ENCODE assay signal across 17 cellular contexts in the genomic region with DNA sequence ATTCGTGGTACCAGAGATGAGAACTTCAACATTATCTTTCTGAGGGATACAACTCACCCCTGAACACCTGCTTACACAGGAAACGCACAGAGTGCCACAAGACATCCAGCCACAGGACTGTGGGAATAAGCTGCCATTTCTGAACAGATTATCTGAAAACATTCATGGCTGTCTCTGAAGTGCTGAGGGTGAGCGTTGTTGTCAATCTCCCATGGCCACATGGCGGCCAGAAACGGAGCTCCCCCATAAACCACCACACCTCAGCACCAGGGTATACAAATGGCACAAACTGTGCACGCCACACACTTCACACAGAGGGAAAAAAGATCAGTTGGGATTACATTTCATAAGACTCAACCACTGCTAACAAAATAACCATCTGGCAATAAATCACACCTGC. TPM values are rescaled to one million over a fixed set of nuclear protein-coding genes. Genes with fewer than 3 reads are reported as not detected.
DNase-seq lines count a peak whose midpoint lies in the region; ATAC-seq, FAIRE-seq and TF ChIP-seq lines count a peak whose summit lies in the region.
"Had no signal": no experiment of that assay in that cellular context is flagged by ENCODE, and none has a peak within 500 bp of the region (broad histone marks: within the 10 kb centered on the region; RNA-seq: fewer than 3 reads in every experiment).

No MANE protein-coding gene starts in this region.

- TF ChIP-seq RAD21 in GM12878 (IDR thresholded peaks at IDR 0.05; ENCODE audit: insufficient read depth, low read depth, low read length): no peak

- no peak overlapping the region for H2BK12ac ChIP-seq in trophoblast cell (ENCODE audit: low read length)

- H3K9ac ChIP-seq in GM12878 (ENCODE audit: control insufficient read depth, insufficient read depth, low read length): no peak overlapping the region
- no peak overlapping the region for H3K9ac ChIP-seq in trophoblast cell (ENCODE audit: low read length)

- no peak overlapping the region for H3K18ac ChIP-seq in trophoblast cell (ENCODE audit: low read length)

- H3K27ac Mint-ChIP-seq in activated CD4-positive, alpha-beta T cell treated with anti-CD3 and anti-CD28 coated beads, Interleukin-2, amount 10 ng/mL, durations not matched to agents 7 days and 5 days: peak overlapping the region; percentile 22

- no peak overlapping the region for H4K12ac ChIP-seq in trophoblast cell (ENCODE audit: low read depth, low read length)

- no peak for TF ChIP-seq POLR2A in GM12878 (IDR thresholded peaks at IDR 0.05; ENCODE audit: low read depth, low read length)

- H3K4me1 Mint-ChIP-seq in activated CD4-positive, alpha-beta T cell treated with anti-CD3 and anti-CD28 coated beads, Interleukin-2, amount 10 ng/mL, durations not matched to agents 7 days and 5 days: peaks cover 17% of the 10 kb centered on the region

- TF ChIP-seq CTCF in GM12878 (IDR thresholded peaks at IDR 0.05 in 2 of 3, conservative IDR thresholded peaks at IDR 0.05 in 1 of 3; ENCODE audit: control insufficient read depth in 2 of 3, extremely low read depth in 1 of 3, insufficient read depth in 1 of 3, low read depth in 3 of 3, low read length in 3 of 3): no peak

- POLR2A ChIA-PET in activated CD4-positive, alpha-beta T cell treated with anti-CD3 and anti-CD28 coated beads, Interleukin-2, amount 10 ng/mL, durations not matched to agents 7 days and 5 days (lab: Charles Lee): no interaction called here
- POLR2A ChIA-PET in HEK293T (lab: Yijun Ruan, JAX) (no interaction called here), GM12878 (lab: Charles Lee) (no interaction called here)

- no peak overlapping the region for H2AK5ac ChIP-seq in trophoblast cell (ENCODE audit: low read length)

- no peaks in the 10 kb centered on the region for H3K27me3 Mint-ChIP-seq in activated CD4-positive, alpha-beta T cell treated with anti-CD3 and anti-CD28 coated beads, Interleukin-2, amount 10 ng/mL, durations not matched to agents 7 days and 5 days
- H3K27me3 Mint-ChIP-seq: CD4-positive, alpha-beta memory T cell had no signal

- H3K27me3 ChIP-seq in GM12878 (replicated peaks in 1 of 2; ENCODE audit: control insufficient read depth in 2 of 2, insufficient read depth in 2 of 2, low read length in 1 of 2) (no peaks in the 10 kb centered on the region), trophoblast cell (ENCODE audit: insufficient read depth, low read length) (no peaks in the 10 kb centered on the region)
- H3K27me3 ChIP-seq: spleen, upper lobe of right lung had no signal

- peak overlapping the region; percentile 61 for H3K23ac ChIP-seq in trophoblast cell (ENCODE audit: low read length)

- H3K9me3 ChIP-seq in GM12878 (replicated peaks; ENCODE audit: control insufficient read depth, insufficient read depth, low read length): no peaks in the 10 kb centered on the region
- no peaks in the 10 kb centered on the region for H3K9me3 ChIP-seq in trophoblast cell (ENCODE audit: insufficient read depth, low read depth, low read length)
- H3K9me3 ChIP-seq: prostate gland, spleen, upper lobe of right lung had no signal

- CTCF ChIA-PET in activated CD4-positive, alpha-beta T cell treated with anti-CD3 and anti-CD28 coated beads, Interleukin-2, amount 10 ng/mL, durations not matched to agents 7 days and 5 days (lab: Charles Lee): interaction anchor here (0.5 kb wide), 1 partner anchor 62 kb away, joined by 4 read pairs; no protein-coding TSS in a partner anchor
- CTCF ChIA-PET in HEK293T (lab: Yijun Ruan, JAX): no interaction called here
- CTCF ChIA-PET in GM12878 (lab: Yijun Ruan, JAX): no interaction called here

- peak overlapping the region; percentile 31 for H3K27ac ChIP-seq in GM12878 (ENCODE audit: control insufficient read depth, insufficient read depth)
- H3K27ac ChIP-seq in trophoblast cell (ENCODE audit: low read depth, low read length): no peak overlapping the region
- H3K27ac ChIP-seq: prostate gland, spleen, upper lobe of right lung, VCaP had no signal

- peak overlapping the region; percentile 39 for H3K4ac ChIP-seq in trophoblast cell (ENCODE audit: low read depth, low read length)

- WGBS in GM12878 (ENCODE audit: insufficient coverage, insufficient replicate concordance, low lambda C conversion rate, missing lambda C conversion rate): 97% methylated on average over 6 of the region's 6 CpGs
- no CpG with 5 or more reads among the region's 6 CpGs for WGBS in trophoblast cell (ENCODE audit: extremely low coverage, insufficient coverage, insufficient read length)

- DNase-seq in activated CD4-positive, alpha-beta T cell treated with anti-CD3 and anti-CD28 coated beads, Interleukin-2, amount 10 ng/mL, durations not matched to agents 7 days and 5 days: no peak
- DNase-seq in activated CD4-positive, alpha-beta T cell treated with anti-CD3 and anti-CD28 coated beads for 4 hours: no peak
- no peak for DNase-seq in HEK293T (ENCODE audit: extremely low spot score)
- DNase-seq in GM12878 (ENCODE audit: low read depth, low spot score): no peak
- no peak for DNase-seq in trophoblast cell
- no peak for DNase-seq in cerebellum (ENCODE audit: low spot score)
- DNase-seq in RPMI8226: no peak
- DNase-seq: activated naive CD4-positive, alpha-beta T cell treated with anti-CD3 and anti-CD28 coated beads, Interleukin-2, amount 50 U/mL, for 16 hours; CD4-positive, alpha-beta memory T cell; DMS79 treated with DMSO at 0.1 percent for 48 hours; glutamatergic neuron; NCI-H146; spleen; upper lobe of right lung had no signal

- no peaks in the 10 kb centered on the region for H3K79me1 ChIP-seq in trophoblast cell (ENCODE audit: low read length)

- H3K4me3 ChIP-seq in GM12878 (no peak overlapping the region), trophoblast cell (ENCODE audit: low read depth, low read length) (no peak overlapping the region)
- H3K4me3 ChIP-seq: prostate gland, spleen, upper lobe of right lung had no signal

- H3K79me2 ChIP-seq in GM12878 (ENCODE audit: control insufficient read depth, insufficient read depth, low read length) (peaks cover 65% of the 10 kb centered on the region), trophoblast cell (ENCODE audit: control insufficient read depth, insufficient read depth, low read length, poor library complexity) (peaks cover 10% of the 10 kb centered on the region)

- RAD21 ChIA-PET in GM12878 (lab: Charles Lee; ENCODE audit: unreplicated experiment): interaction anchor here (1.2 kb wide), 1 partner anchor 9 kb away, joined by 3 read pairs; no protein-coding TSS in a partner anchor

- H4K91ac ChIP-seq in trophoblast cell (ENCODE audit: low read depth, low read length): no peak overlapping the region

- H3K9me3 Mint-ChIP-seq in activated CD4-positive, alpha-beta T cell treated with anti-CD3 and anti-CD28 coated beads, Interleukin-2, amount 10 ng/mL, durations not matched to agents 7 days and 5 days: no peaks in the 10 kb centered on the region
- H3K9me3 Mint-ChIP-seq: CD4-positive, alpha-beta memory T cell had no signal

- SMC1A ChIA-PET in GM12878 (lab: Charles Lee; ENCODE audit: uncharacterized antibody, unreplicated experiment): no interaction called here

- no peak overlapping the region for H4K8ac ChIP-seq in trophoblast cell (ENCODE audit: low read depth, low read length)

- FAIRE-seq in GM12878 (lab: Jason Lieb, UNC): no peak

- no peak overlapping the region for H2AFZ ChIP-seq in GM12878 (ENCODE audit: control insufficient read depth, low read depth, low read length)
- H2AFZ ChIP-seq in trophoblast cell (ENCODE audit: insufficient read depth, low read length, poor library complexity): no peak overlapping the region

- no TSS peak for BruUV-seq in GM12878 (replicated peaks; lab: Mats Ljungman, UMichigan)

- intact Hi-C loops in GM12878 (cut with micrococcal nuclease; ENCODE audit: unreplicated experiment): no loop called here

- H3K36me3 Mint-ChIP-seq in activated CD4-positive, alpha-beta T cell treated with anti-CD3 and anti-CD28 coated beads, Interleukin-2, amount 10 ng/mL, durations not matched to agents 7 days and 5 days (ENCODE audit: low read depth): peaks cover 4% of the 10 kb centered on the region

- ATAC-seq in GM12878 (no peak), GM21423 (IDR thresholded peaks at IDR 0.05; ENCODE audit: unreplicated experiment) (no peak)
- ATAC-seq: upper lobe of right lung had no signal

- H3K4me1 ChIP-seq in GM12878 (ENCODE audit: control insufficient read depth, insufficient read depth, low read length) (peaks cover 6% of the 10 kb centered on the region), trophoblast cell (ENCODE audit: control insufficient read depth in 1 of 2, insufficient read depth in 2 of 2, low read length in 2 of 2) (peaks cover 3 to 6% of the 10 kb centered on the region in 2 experiments)
- H3K4me1 ChIP-seq: prostate gland had no signal

- H3K36me3 ChIP-seq in GM12878 (ENCODE audit: control insufficient read depth in 2 of 2, insufficient read depth in 2 of 2, low read length in 1 of 2) (peaks cover 2 to 13% of the 10 kb centered on the region in 2 experiments; a peak in 3 of 4 replicates), trophoblast cell (ENCODE audit: control insufficient read depth in 1 of 2, insufficient read depth in 2 of 2, low read length in 2 of 2) (peaks cover 0 to 3% of the 10 kb centered on the region in 2 experiments)
- H3K36me3 ChIP-seq: prostate gland, upper lobe of right lung had no signal

- no peak overlapping the region for H2BK5ac ChIP-seq in trophoblast cell (ENCODE audit: low read depth, low read length, poor library complexity)

- H3K14ac ChIP-seq in trophoblast cell (ENCODE audit: low read length): no peak overlapping the region

- in situ Hi-C loops in GM12878 (cut with MboI): no loop called here

- H3K4me2 ChIP-seq in GM12878 (ENCODE audit: control insufficient read depth, insufficient read depth) (no peak overlapping the region), trophoblast cell (ENCODE audit: low read length) (no peak overlapping the region)

- no peaks in the 10 kb centered on the region for H4K20me1 ChIP-seq in GM12878 (ENCODE audit: control insufficient read depth, insufficient read depth)

- no peak overlapping the region for H3K4me3 Mint-ChIP-seq in activated CD4-positive, alpha-beta T cell treated with anti-CD3 and anti-CD28 coated beads, Interleukin-2, amount 10 ng/mL, durations not matched to agents 7 days and 5 days

- no peak for TF ChIP-seq EP300 in GM12878 (IDR thresholded peaks at IDR 0.05; ENCODE audit: borderline replicate concordance in 1 of 2, control insufficient read depth in 1 of 2, low read depth in 2 of 2, low read length in 2 of 2)

- H2BK120ac ChIP-seq in trophoblast cell (ENCODE audit: insufficient read depth, low read length, poor library complexity): no peak overlapping the region

RNA-seq across cellular contexts. Expression of a gene that starts 23.7 kb away (rescaled TPM):
- 10 to 100 TPM; 92.2 to 94.4 TPM for total RNA-seq in activated CD4-positive, alpha-beta T cell treated with anti-CD3 and anti-CD28 coated beads, Interleukin-2, amount 10 ng/mL, durations not matched to agents 7 days and 5 days
- total RNA-seq in GM12878 (2013; cell fraction: nucleolus; rRNA removed): 112 and 136 TPM in 2 replicates
- total RNA-seq in GM12878 (2014; rRNA removed): 41.7 and 42.0 TPM in 2 replicates
- total RNA-seq in GM12878 (2014; rRNA removed; fragmentation: Illumina TruSeq; extraction: Trizol): 32.5 and 33.8 TPM in 2 replicates
- 66.1 and 68.9 TPM in 2 replicates for total RNA-seq in GM12878 (2021)
- polyA plus RNA-seq in GM12878 (2011; ENCODE audit: low read depth): 19.9 TPM
- polyA plus RNA-seq in GM12878 (2011; rRNA removed): 21.5 and 25.6 TPM in 2 replicates
- 21.5 and 21.7 TPM in 2 replicates for polyA plus RNA-seq in GM12878 (2011; cell fraction: cytosol; rRNA removed)
- polyA plus RNA-seq in GM12878 (2011; cell fraction: nucleus; rRNA removed): 17.3 and 21.5 TPM in 2 replicates
- 28.8 and 31.2 TPM in 2 replicates for polyA plus RNA-seq in GM12878 (2012)
- 43.6 and 46.8 TPM in 2 replicates for polyA plus RNA-seq in GM12878 (2014; fragmentation: Illumina TruSeq; extraction: Trizol)
- polyA plus RNA-seq in GM12878 (2014; fragmentation: Nextera tagmentation; extraction: Ambion mirVana): 1 to 10 TPM; 4.5 to 7.1 TPM
- polyA plus RNA-seq in GM12878 (2014; rRNA removed): 34.5 and 38.4 TPM in 2 replicates
- polyA plus RNA-seq in GM12878 (2016; fragmentation: Nextera tagmentation; extraction: Ambion mirVana): 10 to 100 TPM; 21.2 to 23.7 TPM
- 42.8 and 49.2 TPM in 2 replicates for polyA minus RNA-seq in GM12878 (2011; rRNA and poly(A)+ RNA removed)
- 15.0 and 20.3 TPM in 2 replicates for polyA minus RNA-seq in GM12878 (2011; cell fraction: cytosol; rRNA and poly(A)+ RNA removed)
- 27.3 and 39.6 TPM in 2 replicates for polyA minus RNA-seq in GM12878 (2011; cell fraction: nucleus; rRNA and poly(A)+ RNA removed)
- 55.1 and 55.6 TPM in 2 replicates for polyA plus RNA-seq in trophoblast cell (2013)
- 57.6 TPM for total RNA-seq in cerebellum
